ENCODE assay signal across 8 cellular contexts in the genomic region with DNA sequence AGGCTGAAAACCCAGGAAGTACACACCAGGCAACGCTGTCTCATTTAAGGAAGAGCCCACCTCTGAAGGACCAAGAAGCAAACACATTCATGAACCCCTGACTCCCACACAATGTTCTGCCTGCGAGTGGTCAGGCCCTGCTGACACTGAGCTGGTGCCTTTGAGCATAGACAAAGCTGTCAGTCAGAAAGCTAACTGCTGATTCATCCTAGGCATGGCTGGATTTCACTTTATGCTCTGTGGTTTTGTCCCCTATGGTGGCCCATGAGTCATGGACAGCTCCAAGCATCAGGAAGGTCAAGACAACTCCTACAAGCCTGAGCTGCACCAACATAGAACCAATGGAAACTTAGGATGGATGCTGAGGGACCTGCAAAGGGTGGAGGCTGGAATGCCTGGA.
DNase-seq lines count a peak whose midpoint lies in the region; ATAC-seq lines count a peak whose summit lies in the region.

No MANE protein-coding gene starts in this region.

- peaks cover 8 to 22% (median 13%) of the 10 kb centered on the region in 3 donors for H3K4me1 Mint-ChIP-seq in T-cell

- H3K9me3 Mint-ChIP-seq in T-cell: no peaks in the 10 kb centered on the region

- in situ Hi-C loops in Caki2 (cut with HindIII; ENCODE audit: low pct_unique_long_range_greater_than_20kb, low sequenced_read_pairs): no loop called here

- peak overlapping the region; percentile 9 to 52 for H3K27ac Mint-ChIP-seq in T-cell

- CTCF ChIA-PET in T-cell (lab: Charles Lee): interaction anchor here (0.8 to 1.5 kb wide), 3 partner anchors 9 to 13 kb away, joined by 3 to 4 read pairs (median 3); no protein-coding TSS in a partner anchor

- H3K4me3 Mint-ChIP-seq in T-cell: no peak overlapping the region

- ATAC-seq in HG02610 (IDR thresholded peaks at IDR 0.05; ENCODE audit: unreplicated experiment) (peak; percentile 87), T-cell (replicated peaks in 1 of 4) (no peak), HG03342 (IDR thresholded peaks at IDR 0.05; ENCODE audit: unreplicated experiment) (no peak)

- peaks cover 32% of the 10 kb centered on the region for H3K36me3 Mint-ChIP-seq in T-cell

- no peaks in the 10 kb centered on the region for H3K27me3 Mint-ChIP-seq in T-cell

- DNase-seq in Caki2 (ENCODE audit: low read depth) (peak; percentile 98), T-cell (no peak), islet precursor cell (peak; percentile 83), DMS79 (lab: John Stamatoyannopoulos, UW) (no peak), DMS153 (lab: John Stamatoyannopoulos, UW) (no peak)
- DNase-seq in activated CD8-positive, alpha-beta memory T cell treated with anti-CD3 and anti-CD28 coated beads, Interleukin-2, amount 50 U/mL, for 48 hours: no peak

- POLR2A ChIA-PET in T-cell (lab: Charles Lee): no interaction called here

Comparison
In these comparisons a context has a peak if more than half of its experiments do, and no peak if none do; other contexts are left out.
1. DNase-seq: peak in Caki2 (single experiment) and islet precursor cell (single experiment); none in T-cell (0 of 34), activated CD8-positive, alpha-beta memory T cell treated with anti-CD3 and anti-CD28 coated beads, Interleukin-2, amount 50 U/mL, for 48 hours (single experiment), DMS79 (single experiment) and DMS153 (single experiment).